22 cellular contexts compared by ENCODE assay signal in genomic region chr7:12796397-12797136, GRCh38.
"Had no signal": no experiment of that assay in that cellular context is flagged by ENCODE, and none has a peak within 500 bp of the region (broad histone marks: within the 10 kb centered on the region; RNA-seq: fewer than 3 reads in every experiment).

No MANE protein-coding gene starts in this region.

- H3K36me3 ChIP-seq: heart right ventricle, neutrophil, ovary, right atrium auricular region, stomach, transverse colon had no signal

- H3K27ac Mint-ChIP-seq: activated CD4-positive, alpha-beta T cell treated with anti-CD3 and anti-CD28 coated beads, Interleukin-2, amount 10 ng/mL, durations not matched to agents 7 days and 5 days; activated naive CD4-positive, alpha-beta T cell treated with anti-CD3 and anti-CD28 coated beads, Interleukin-2, amount 10 ng/mL, durations not matched to agents 7 days and 5 days; naive thymus-derived CD4-positive, alpha-beta T cell; T-helper 1 cell treated with Interleukin-12 subunit alpha and Interleukin-12 subunit beta and Interleukin-4 antibody, amounts not matched to agents 30 μg/mL and 1 μg/mL, for 36 hours had no signal

- H3K27ac ChIP-seq: heart right ventricle, neutrophil, ovary, psoas muscle, right atrium auricular region, stomach, transverse colon had no signal

- H3K4me3 Mint-ChIP-seq: activated CD4-positive, alpha-beta T cell treated with anti-CD3 and anti-CD28 coated beads, Interleukin-2, amount 10 ng/mL, durations not matched to agents 7 days and 5 days; activated naive CD4-positive, alpha-beta T cell treated with anti-CD3 and anti-CD28 coated beads, Interleukin-2, amount 10 ng/mL, durations not matched to agents 7 days and 5 days; naive thymus-derived CD4-positive, alpha-beta T cell; T-helper 1 cell treated with Interleukin-12 subunit alpha and Interleukin-12 subunit beta and Interleukin-4 antibody, amounts not matched to agents 30 μg/mL and 1 μg/mL, for 36 hours had no signal

- H3K4me3 ChIP-seq: heart right ventricle, ovary, psoas muscle, right atrium auricular region, stomach, transverse colon had no signal

- H3K4me1 ChIP-seq: psoas muscle, right atrium auricular region had no signal

- DNase-seq: activated CD4-positive, alpha-beta T cell treated with anti-CD3 and anti-CD28 coated beads, Interleukin-2, amount 10 ng/mL, durations not matched to agents 7 days and 5 days; activated CD4-positive, CD25-positive, alpha-beta regulatory T cell; activated CD8-positive, alpha-beta memory T cell treated with anti-CD3 and anti-CD28 coated beads, Interleukin-2, amount 50 U/mL, for 48 hours; activated effector memory CD4-positive, alpha-beta T cell treated with anti-CD3 and anti-CD28 coated beads, Interleukin-2, amount 50 U/mL, for 16 hours; activated naive CD4-positive, alpha-beta T cell treated with anti-CD3 and anti-CD28 coated beads, Interleukin-2, amount 10 ng/mL, durations not matched to agents 7 days and 5 days; activated T-cell treated with anti-CD3 and anti-CD28 coated beads, Interleukin-2, amount 50 U/mL, for 48 hours; amygdala; cerebellar nuclear complex; foreskin fibroblast; heart right ventricle; islet precursor cell; left colon; mesenchymal stem cell; naive thymus-derived CD4-positive, alpha-beta T cell; ovary; psoas muscle; stimulated activated CD4-positive, alpha-beta T cell treated with anti-CD3 and anti-CD28 coated beads, Interleukin-4, amount 100 ng/mL, for 4 hours; stomach; transverse colon had no signal

- H3K36me3 Mint-ChIP-seq: activated naive CD4-positive, alpha-beta T cell treated with anti-CD3 and anti-CD28 coated beads, Interleukin-2, amount 10 ng/mL, durations not matched to agents 7 days and 5 days; naive thymus-derived CD4-positive, alpha-beta T cell had no signal

- H3K9me3 Mint-ChIP-seq: activated CD4-positive, alpha-beta T cell treated with anti-CD3 and anti-CD28 coated beads, Interleukin-2, amount 10 ng/mL, durations not matched to agents 7 days and 5 days; activated naive CD4-positive, alpha-beta T cell treated with anti-CD3 and anti-CD28 coated beads, Interleukin-2, amount 10 ng/mL, durations not matched to agents 7 days and 5 days; naive thymus-derived CD4-positive, alpha-beta T cell; T-helper 1 cell treated with Interleukin-12 subunit alpha and Interleukin-12 subunit beta and Interleukin-4 antibody, amounts not matched to agents 30 μg/mL and 1 μg/mL, for 36 hours had no signal

- ATAC-seq: heart right ventricle; left colon; naive thymus-derived CD4-positive, alpha-beta T cell; psoas muscle had no signal

- H3K27me3 Mint-ChIP-seq: activated CD4-positive, alpha-beta T cell treated with anti-CD3 and anti-CD28 coated beads, Interleukin-2, amount 10 ng/mL, durations not matched to agents 7 days and 5 days; activated naive CD4-positive, alpha-beta T cell treated with anti-CD3 and anti-CD28 coated beads, Interleukin-2, amount 10 ng/mL, durations not matched to agents 7 days and 5 days had no signal

- H3K27me3 ChIP-seq: heart right ventricle, neutrophil, ovary, right atrium auricular region, stomach, transverse colon had no signal
